Comparison of ENCODE assay signal across 30 cellular contexts in genomic region chr10:86074294-86074693, GRCh38.
"Had no signal": no experiment of that assay in that cellular context is flagged by ENCODE, and none has a peak within 500 bp of the region (broad histone marks: within the 10 kb centered on the region; RNA-seq: fewer than 3 reads in every experiment).

No MANE protein-coding gene starts in this region.

- H3K9me3 ChIP-seq: ovary, psoas muscle, spleen, suprapubic skin, testis, tibial artery, transverse colon, upper lobe of right lung, uterus had no signal

- H2AFZ ChIP-seq: neural progenitor cell, parathyroid adenoma had no signal

- H3K4me3 Mint-ChIP-seq: naive thymus-derived CD4-positive, alpha-beta T cell; natural killer cell; nephron; neural progenitor cell; stimulated activated effector memory CD8-positive, alpha-beta T cell treated with anti-CD3 and anti-CD28 coated beads, Interleukin-12 subunit alpha, Interleukin-12 subunit beta, amount 100 ng/mL, for 72 hours; stimulated activated naive B cell treated with anti-CD40 and anti-IgM and Interleukin-4, amounts not matched to agents 10 μg/mL and 1 μg/mL and 100 μg/mL, for 72 hours; stimulated activated naive CD8-positive, alpha-beta T cell treated with anti-CD3 and anti-CD28 coated beads, Interleukin-15, Interleukin-2, amounts not matched to agents 100 ng/mL and 50 ng/mL, for 24 hours; type B pancreatic cell had no signal

- ATAC-seq: naive thymus-derived CD4-positive, alpha-beta T cell; natural killer cell; psoas muscle; right cardiac atrium; sciatic nerve; stimulated activated effector memory CD8-positive, alpha-beta T cell treated with anti-CD3 and anti-CD28 coated beads, Interleukin-12 subunit alpha, Interleukin-12 subunit beta, amount 100 ng/mL, for 72 hours; stimulated activated naive B cell treated with anti-CD40 and anti-IgM and Interleukin-4, amounts not matched to agents 10 μg/mL and 1 μg/mL and 100 μg/mL, for 72 hours; upper lobe of right lung had no signal

- H3K4me2 ChIP-seq: neural progenitor cell, smooth muscle cell had no signal

- H3K27me3 ChIP-seq: neural progenitor cell, ovary, testis, tibial artery, transverse colon, upper lobe of right lung, uterus had no signal

- H3K4me3 ChIP-seq: neural progenitor cell, ovary, psoas muscle, skin epidermis, smooth muscle cell, spleen, suprapubic skin, testis, tibial artery, transverse colon, upper lobe of right lung, uterus had no signal

- H3K9me3 Mint-ChIP-seq: natural killer cell, nephron, neural progenitor cell, type B pancreatic cell had no signal

- H3K9ac ChIP-seq: neural progenitor cell, parathyroid adenoma had no signal

- H3K36me3 ChIP-seq: neural progenitor cell, ovary, spleen, suprapubic skin, tibial artery, transverse colon, upper lobe of right lung, uterus had no signal

- H3K4me1 ChIP-seq: parathyroid adenoma, psoas muscle, spleen, suprapubic skin, testis, tibial artery, transverse colon, upper lobe of right lung, uterus had no signal

- H3K27ac ChIP-seq: neural progenitor cell, ovary, parathyroid adenoma, psoas muscle, skin epidermis, spleen, suprapubic skin, testis, tibial artery, transverse colon, upper lobe of right lung, uterus had no signal

- H3K4me1 Mint-ChIP-seq: naive thymus-derived CD4-positive, alpha-beta T cell; natural killer cell; stimulated activated effector memory CD8-positive, alpha-beta T cell treated with anti-CD3 and anti-CD28 coated beads, Interleukin-12 subunit alpha, Interleukin-12 subunit beta, amount 100 ng/mL, for 72 hours had no signal

- H3K79me2 ChIP-seq: parathyroid adenoma had no signal

- DNase-seq: naive thymus-derived CD4-positive, alpha-beta T cell; natural killer cell; occipital lobe; ovary; posterior cingulate gyrus; psoas muscle; right cardiac atrium; spleen; stimulated activated CD4-positive, alpha-beta T cell treated with anti-CD3 and anti-CD28 coated beads, Interleukin-12 subunit alpha, Interleukin-12 subunit beta, amount 100 ng/mL, for 4 hours; stimulated activated CD4-positive, alpha-beta T cell treated with anti-CD3 and anti-CD28 coated beads, Interleukin-1b, Interleukin-23, amount 100 ng/mL, for 48 hours; stimulated activated CD4-positive, alpha-beta T cell treated with anti-CD3 and anti-CD28 coated beads, Interleukin-4, amount 100 ng/mL, for 24 hours; stimulated activated naive B cell treated with anti-CD40 and anti-IgM and Interleukin-4, amounts not matched to agents 10 μg/mL and 1 μg/mL and 100 μg/mL, for 72 hours; stimulated activated naive CD4-positive, alpha-beta T cell treated with Interleukin-2 at 50 U/mL for 16 hours; substantia nigra; testis; tibial artery; transverse colon; upper lobe of right lung; uterus had no signal

- H3K27ac Mint-ChIP-seq: naive thymus-derived CD4-positive, alpha-beta T cell; natural killer cell; nephron; progenitor cell of endocrine pancreas; stimulated activated effector memory CD8-positive, alpha-beta T cell treated with anti-CD3 and anti-CD28 coated beads, Interleukin-12 subunit alpha, Interleukin-12 subunit beta, amount 100 ng/mL, for 72 hours; stimulated activated naive B cell treated with anti-CD40 and anti-IgM and Interleukin-4, amounts not matched to agents 10 μg/mL and 1 μg/mL and 100 μg/mL, for 72 hours; stimulated activated naive CD8-positive, alpha-beta T cell treated with anti-CD3 and anti-CD28 coated beads, Interleukin-15, Interleukin-2, amounts not matched to agents 100 ng/mL and 50 ng/mL, for 24 hours; type B pancreatic cell had no signal

- H3K36me3 Mint-ChIP-seq: naive thymus-derived CD4-positive, alpha-beta T cell; natural killer cell; neural progenitor cell; stimulated activated effector memory CD8-positive, alpha-beta T cell treated with anti-CD3 and anti-CD28 coated beads, Interleukin-12 subunit alpha, Interleukin-12 subunit beta, amount 100 ng/mL, for 72 hours; stimulated activated naive B cell treated with anti-CD40 and anti-IgM and Interleukin-4, amounts not matched to agents 10 μg/mL and 1 μg/mL and 100 μg/mL, for 72 hours; type B pancreatic cell had no signal
